ENCODE assay signal across 16 cellular contexts in the genomic region with DNA sequence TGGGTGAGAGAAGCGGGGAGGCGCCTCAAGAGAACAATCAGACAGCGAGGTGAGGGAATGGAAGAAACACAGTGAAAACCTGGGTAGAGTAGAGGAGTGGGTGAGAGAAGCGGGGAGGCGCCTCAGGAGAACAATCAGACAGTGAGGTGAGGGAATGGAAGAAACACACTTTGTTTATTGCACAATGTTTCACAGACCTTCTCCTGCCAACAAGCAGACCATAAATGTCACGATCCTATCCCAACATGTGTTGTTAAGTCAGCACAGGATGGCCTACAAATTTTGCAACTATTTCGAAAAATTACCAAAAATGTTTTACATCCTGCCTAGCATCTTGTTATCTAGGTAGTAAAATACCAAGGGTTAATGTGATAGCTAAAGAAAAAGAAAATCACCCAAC.
DNase-seq lines count a peak whose midpoint lies in the region; ATAC-seq and TF ChIP-seq lines count a peak whose summit lies in the region.
"Had no signal": no experiment of that assay in that cellular context is flagged by ENCODE, and none has a peak within 500 bp of the region (broad histone marks: within the 10 kb centered on the region; RNA-seq: fewer than 3 reads in every experiment).

No MANE protein-coding gene starts in this region.

- no peaks in the 10 kb centered on the region for H3K4me1 Mint-ChIP-seq in CD8-positive, alpha-beta T cell (ENCODE audit: low read depth)
- peaks cover 3 to 14% (median 8%) of the 10 kb centered on the region in 3 donors for H3K4me1 Mint-ChIP-seq in T-cell

- H3K4me1 ChIP-seq in CD8-positive, alpha-beta T cell (ENCODE audit: insufficient read depth, low read length), result no peaks in the 10 kb centered on the region
- H3K4me1 ChIP-seq in Panc1 (ENCODE audit: control insufficient read depth, insufficient read depth, low read length) (peaks cover 53% of the 10 kb centered on the region), foreskin keratinocyte (peaks cover 7% of the 10 kb centered on the region)

- H3K4me3 Mint-ChIP-seq in CD8-positive, alpha-beta T cell, result no peak overlapping the region
- H3K4me3 Mint-ChIP-seq in T-cell, result no peak overlapping the region
- H3K4me3 Mint-ChIP-seq: CD4-positive, alpha-beta T cell; stimulated activated naive B cell treated with anti-CD40 and anti-IgM and Interleukin-4, amounts not matched to agents 10 μg/mL and 1 μg/mL and 100 μg/mL, for 72 hours had no signal

- H3K36me3 Mint-ChIP-seq in CD8-positive, alpha-beta T cell, result no peaks in the 10 kb centered on the region
- peaks cover 22% of the 10 kb centered on the region for H3K36me3 Mint-ChIP-seq in T-cell

- peaks cover 2% of the 10 kb centered on the region for H3K27me3 Mint-ChIP-seq in CD8-positive, alpha-beta T cell (ENCODE audit: low read depth)
- H3K27me3 Mint-ChIP-seq in T-cell, result no peaks in the 10 kb centered on the region
- H3K27me3 Mint-ChIP-seq: CD4-positive, alpha-beta T cell; stimulated activated naive B cell treated with anti-CD40 and anti-IgM and Interleukin-4, amounts not matched to agents 10 μg/mL and 1 μg/mL and 100 μg/mL, for 72 hours had no signal

- CTCF ChIA-PET in CD8-positive, alpha-beta T cell (lab: Charles Lee), result no interaction called here
- CTCF ChIA-PET in Panc1 (lab: Charles Lee) (no interaction called here), T-cell (lab: Charles Lee) (no interaction called here)

- intact Hi-C loops in CD8-positive, alpha-beta T cell (cut with DNase I, micrococcal nuclease), result no loop called here
- intact Hi-C loops in Panc1 (cut with micrococcal nuclease; ENCODE audit: unreplicated experiment), result no loop called here

- POLR2A ChIA-PET in CD8-positive, alpha-beta T cell (lab: Charles Lee), result no interaction called here
- POLR2A ChIA-PET in Panc1 (lab: Charles Lee) (interaction anchor here (0.6 kb wide), 2 partner anchors 26 to 65 kb away, joined by 3 read pairs; no protein-coding TSS in a partner anchor), T-cell (lab: Charles Lee) (no interaction called here)

- H3K9me3 ChIP-seq in CD8-positive, alpha-beta T cell (ENCODE audit: low read length), result no peaks in the 10 kb centered on the region
- H3K9me3 ChIP-seq in Panc1 (ENCODE audit: control insufficient read depth, insufficient read depth, low read depth, low read length), result no peaks in the 10 kb centered on the region

- no peak for ATAC-seq in CD8-positive, alpha-beta T cell
- ATAC-seq in Panc1 (no peak), foreskin keratinocyte (no peak), T-cell (replicated peaks in 1 of 4) (no peak)
- ATAC-seq: stimulated activated naive B cell treated with anti-CD40 and anti-IgM and Interleukin-4, amounts not matched to agents 10 μg/mL and 1 μg/mL and 100 μg/mL, for 72 hours had no signal

- no peak overlapping the region for H3K4me3 ChIP-seq in CD8-positive, alpha-beta T cell (ENCODE audit: low read depth, low read length)
- no peak overlapping the region for H3K4me3 ChIP-seq in Panc1 (ENCODE audit: low read depth in 2 of 2, low read length in 2 of 2)
- no peak overlapping the region for H3K4me3 ChIP-seq in fibroblast of the aortic adventitia (ENCODE audit: low read depth, low read length)
- H3K4me3 ChIP-seq: lung had no signal

- in situ Hi-C loops in Panc1 (cut with HindIII; ENCODE audit: low pct_unique_long_range_greater_than_20kb, low sequenced_read_pairs), result no loop called here

- peak overlapping the region; percentile 25 for H3K27ac Mint-ChIP-seq in CD8-positive, alpha-beta T cell
- no peak overlapping the region for H3K27ac Mint-ChIP-seq in T-cell
- H3K27ac Mint-ChIP-seq: CD4-positive, alpha-beta T cell; stimulated activated naive B cell treated with anti-CD40 and anti-IgM and Interleukin-4, amounts not matched to agents 10 μg/mL and 1 μg/mL and 100 μg/mL, for 72 hours had no signal

- no peak for DNase-seq in CD8-positive, alpha-beta T cell
- DNase-seq in Panc1 (ENCODE audit: low read depth, low spot score) (no peak), fibroblast of the aortic adventitia (ENCODE audit: low read depth) (peak; percentile 59), renal cortical epithelial cell (ENCODE audit: low read depth) (peak; percentile 57), foreskin keratinocyte (no peak), NCI-H2029 (lab: John Stamatoyannopoulos, UW) (no peak), T-cell (no peak)
- no peak for DNase-seq in activated effector memory CD4-positive, alpha-beta T cell treated with Interleukin-2 at 50 U/mL for 16 hours
- DNase-seq: activated T-cell treated with anti-CD3 and anti-CD28 coated beads for 4 hours; amniotic stem cell; CD4-positive, alpha-beta T cell; NCI-H2029 treated with DMSO at 0.1 percent for 48 hours; posterior cingulate gyrus; stimulated activated CD4-positive, alpha-beta T cell treated with anti-CD3 and anti-CD28 coated beads, Interleukin-4, amount 100 ng/mL, for 24 hours; stimulated activated naive B cell treated with anti-CD40 and anti-IgM and Interleukin-4, amounts not matched to agents 10 μg/mL and 1 μg/mL and 100 μg/mL, for 72 hours had no signal

- no peaks in the 10 kb centered on the region for H3K9me3 Mint-ChIP-seq in CD8-positive, alpha-beta T cell
- no peaks in the 10 kb centered on the region for H3K9me3 Mint-ChIP-seq in T-cell
- H3K9me3 Mint-ChIP-seq: CD4-positive, alpha-beta T cell; stimulated activated naive B cell treated with anti-CD40 and anti-IgM and Interleukin-4, amounts not matched to agents 10 μg/mL and 1 μg/mL and 100 μg/mL, for 72 hours had no signal

- TF ChIP-seq CTCF in CD8-positive, alpha-beta T cell (IDR thresholded peaks at IDR 0.05), result no peak
- TF ChIP-seq CTCF in Panc1 (IDR thresholded peaks at IDR 0.05), result no peak
- TF ChIP-seq CTCF in fibroblast of the aortic adventitia (IDR thresholded peaks at IDR 0.05; ENCODE audit: insufficient read depth, low read length), result no peak
- TF ChIP-seq CTCF in foreskin keratinocyte (conservative IDR thresholded peaks at IDR 0.05), result no peak

- no peaks in the 10 kb centered on the region for H3K27me3 ChIP-seq in CD8-positive, alpha-beta T cell (ENCODE audit: insufficient read depth, low read length)
- H3K27me3 ChIP-seq in Panc1 (ENCODE audit: control insufficient read depth, insufficient read depth, low read length) (no peaks in the 10 kb centered on the region), foreskin keratinocyte (no peaks in the 10 kb centered on the region)

- BruUV-seq in Panc1 (replicated peaks; lab: Mats Ljungman, UMichigan), result no TSS peak

- H3K36me3 ChIP-seq in CD8-positive, alpha-beta T cell (ENCODE audit: insufficient read depth, low read length), result no peaks in the 10 kb centered on the region
- no peaks in the 10 kb centered on the region for H3K36me3 ChIP-seq in Panc1 (ENCODE audit: control insufficient read depth, insufficient read depth, low read length)

- H3K27ac ChIP-seq in CD8-positive, alpha-beta T cell (ENCODE audit: low read depth, low read length), result no peak overlapping the region
- peak overlapping the region; percentile 70 for H3K27ac ChIP-seq in Panc1 (ENCODE audit: low read length)
- no peak overlapping the region for H3K27ac ChIP-seq in foreskin keratinocyte

Comparison
In these comparisons a context has a peak if more than half of its experiments do, and no peak if none do; other contexts are left out.
1. DNase-seq: peak in fibroblast of the aortic adventitia (single experiment) and renal cortical epithelial cell (single experiment); none in CD8-positive, alpha-beta T cell (0 of 7), Panc1 (single experiment), activated effector memory CD4-positive, alpha-beta T cell treated with Interleukin-2 at 50 U/mL for 16 hours (single experiment), foreskin keratinocyte (0 of 2), NCI-H2029 (single experiment) and T-cell (0 of 34).